Comparison of ENCODE assay signal across 11 cellular contexts in the genomic region with DNA sequence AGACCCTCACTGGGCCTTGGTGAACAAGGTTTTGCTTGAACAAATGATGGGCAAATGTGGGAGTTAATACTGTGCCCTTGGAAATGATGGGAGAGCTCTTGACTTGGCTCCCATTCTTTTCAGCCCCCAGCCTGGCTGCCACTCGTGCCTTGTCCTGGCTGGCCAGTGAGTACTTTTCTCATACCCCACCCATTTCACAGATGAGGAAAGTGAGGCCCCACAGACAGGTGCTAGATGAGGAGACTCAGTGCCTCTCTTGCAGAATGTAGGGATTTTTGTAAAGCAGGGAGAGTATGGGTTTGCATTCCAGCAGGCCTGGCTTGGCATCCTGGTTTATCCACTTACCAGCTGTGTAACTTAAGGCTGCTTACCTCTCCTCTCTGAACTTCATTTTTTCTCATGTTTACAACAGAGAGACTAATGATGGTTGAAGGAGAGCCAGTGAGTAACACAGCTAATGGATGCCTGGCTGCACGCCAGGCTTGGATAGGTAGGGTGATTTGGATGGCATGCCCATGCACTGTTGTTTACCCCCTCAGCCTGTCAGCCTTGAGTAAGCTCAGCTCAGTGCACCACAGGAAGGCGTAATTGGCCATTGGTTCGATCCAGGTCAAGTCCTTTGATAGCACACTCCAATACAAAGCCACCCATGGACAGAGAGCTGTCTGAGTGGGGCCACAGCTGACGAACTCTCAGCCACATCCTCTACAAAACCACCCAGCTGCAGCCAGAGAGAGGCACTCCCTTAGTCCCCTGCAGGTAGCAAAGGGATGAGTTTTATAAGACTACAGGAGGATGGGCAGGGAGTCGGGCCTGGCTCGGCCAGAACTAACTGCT.
DNase-seq lines count a peak whose midpoint lies in the region; ATAC-seq and TF ChIP-seq lines count a peak whose summit lies in the region.
"Had no signal": no experiment of that assay in that cellular context is flagged by ENCODE, and none has a peak within 500 bp of the region (broad histone marks: within the 10 kb centered on the region; RNA-seq: fewer than 3 reads in every experiment).

No MANE protein-coding gene starts in this region.

- H4K20me1 ChIP-seq in PC-9 (ENCODE audit: insufficient read depth) = no peaks in the 10 kb centered on the region

- no peak for TF ChIP-seq CTCF in mucosa of descending colon (IDR thresholded peaks at IDR 0.05)
- TF ChIP-seq CTCF in prostate gland (IDR thresholded peaks at IDR 0.05) = no peak
- TF ChIP-seq CTCF in RWPE1 (conservative IDR thresholded peaks at IDR 0.05; ENCODE audit: low read depth) = no peak
- no peak for TF ChIP-seq CTCF in PC-9 (conservative IDR thresholded peaks at IDR 0.05)

- H3K4me1 ChIP-seq in mucosa of descending colon (ENCODE audit: low read depth) (no peaks in the 10 kb centered on the region), SJCRH30 (no peaks in the 10 kb centered on the region), prostate gland (replicated peaks) (no peaks in the 10 kb centered on the region), PC-9 (replicated peaks; ENCODE audit: insufficient read depth) (no peaks in the 10 kb centered on the region)

- peak; percentile 8 for ATAC-seq in mucosa of descending colon

- CTCF ChIA-PET in RWPE1 (lab: Yijun Ruan, JAX) (interaction anchor here (0.9 kb wide), 1 partner anchor 13 kb away, joined by 3 read pairs; no protein-coding TSS in a partner anchor), PC-9 (lab: Charles Lee) (interaction anchor here (0.6 kb wide), 1 partner anchor 420 kb away, joined by 3 read pairs; no protein-coding TSS in a partner anchor)

- no peaks in the 10 kb centered on the region for H3F3A ChIP-seq in PC-9 (ENCODE audit: insufficient read depth, low read depth)

- TF ChIP-seq POLR2A in prostate gland (IDR thresholded peaks at IDR 0.05) = no peak

- H2AFZ ChIP-seq in PC-9 = no peak overlapping the region

- H3K36me3 ChIP-seq in mucosa of descending colon (ENCODE audit: low read depth) (no peaks in the 10 kb centered on the region), SJCRH30 (no peaks in the 10 kb centered on the region), prostate gland (no peaks in the 10 kb centered on the region), PC-9 (ENCODE audit: low read depth) (no peaks in the 10 kb centered on the region)

- DNase-seq in DMS153 treated with DMSO at 0.1 percent for 48 hours (lab: John Stamatoyannopoulos, UW; ENCODE audit: unreplicated experiment) = peak; percentile 96
- DNase-seq in NCI-H1436 treated with DMSO at 0.1 percent for 48 hours (lab: John Stamatoyannopoulos, UW) = peak; percentile 75
- DNase-seq in RPMI7951 (ENCODE audit: low read depth) = peak; percentile 24
- no peak for DNase-seq in mucosa of descending colon
- DNase-seq in SJCRH30 = no peak
- no peak for DNase-seq in prostate gland (ENCODE audit: low spot score)
- DNase-seq in RWPE1 (ENCODE audit: low spot score) = no peak
- no peak for DNase-seq in PC-9
- DNase-seq: activated naive CD4-positive, alpha-beta T cell treated with anti-CD3 and anti-CD28 coated beads, Interleukin-2, amount 50 U/mL, for 16 hours; AML-193; NCI-H226 had no signal

- H3K9me3 ChIP-seq in mucosa of descending colon = no peaks in the 10 kb centered on the region
- H3K9me3 ChIP-seq in SJCRH30 (replicated peaks) = no peaks in the 10 kb centered on the region
- no peaks in the 10 kb centered on the region for H3K9me3 ChIP-seq in prostate gland
- H3K9me3 ChIP-seq in PC-9 (ENCODE audit: insufficient read depth, low read depth) = 0 out of 2 replicates have a peak, but pooled peaks cover 3% of the 10 kb centered on the region

- H3K27me3 ChIP-seq in SJCRH30 (no peaks in the 10 kb centered on the region), prostate gland (replicated peaks; ENCODE audit: insufficient read depth) (no peaks in the 10 kb centered on the region), PC-9 (ENCODE audit: insufficient read depth, low read depth) (peaks cover under 1% of the 10 kb centered on the region; the same call in 1 of the 2 replicates)

- no peak overlapping the region for H3K4me2 ChIP-seq in PC-9

- intact Hi-C loops in mucosa of descending colon (cut with DNase I, micrococcal nuclease) (no loop called here), prostate gland (cut with DNase I) (no loop called here), PC-9 (cut with micrococcal nuclease; ENCODE audit: unreplicated experiment) (no loop called here)

- no peaks in the 10 kb centered on the region for H3K79me2 ChIP-seq in PC-9 (ENCODE audit: low read depth)

- H3K27ac ChIP-seq in SJCRH30 (no peak overlapping the region), prostate gland (no peak overlapping the region), RWPE1 (no peak overlapping the region), PC-9 (no peak overlapping the region)

- no peaks in the 10 kb centered on the region for H3K9me2 ChIP-seq in PC-9 (ENCODE audit: insufficient read depth)

- POLR2A ChIA-PET in RWPE1 (lab: Yijun Ruan, JAX; ENCODE audit: low non-redundant PET) (no interaction called here), PC-9 (lab: Charles Lee; ENCODE audit: unreplicated experiment) (no interaction called here)

- no TSS peak for BruUV-seq in PC-9 (replicated peaks; lab: Mats Ljungman, UMichigan)

- WGBS in prostate gland = 70% methylated on average over 7 of the region's 7 CpGs

- H3K4me3 ChIP-seq in mucosa of descending colon (no peak overlapping the region), SJCRH30 (no peak overlapping the region), prostate gland (no peak overlapping the region), PC-9 (no peak overlapping the region)

Comparison
In these comparisons a context has a peak if more than half of its experiments do, and no peak if none do; other contexts are left out.
1. DNase-seq: peak in DMS153 treated with DMSO at 0.1 percent for 48 hours (single experiment), NCI-H1436 treated with DMSO at 0.1 percent for 48 hours (single experiment) and RPMI7951 (single experiment); none in mucosa of descending colon (0 of 3), SJCRH30 (0 of 2), prostate gland (single experiment), RWPE1 (single experiment) and PC-9 (0 of 2).